8 cellular contexts compared by ENCODE assay signal in genomic region chr2:100104718-100105677, GRCh38. TPM values are rescaled to one million over a fixed set of nuclear protein-coding genes. Genes with fewer than 3 reads are reported as not detected.
DNase-seq lines count a peak whose midpoint lies in the region; ATAC-seq and TF ChIP-seq lines count a peak whose summit lies in the region.

No MANE protein-coding gene starts in this region.

- H3K27me3 Mint-ChIP-seq in activated CD8-positive, alpha-beta T cell treated with anti-CD3 and anti-CD28 coated beads, Interleukin-2, amount 10 ng/mL, durations not matched to agents 7 days and 5 days (ENCODE audit: low read depth), result peaks cover 35% of the 10 kb centered on the region

- TF ChIP-seq CTCF in HEK293 (tag by site-specific recombination; IDR thresholded peaks at IDR 0.05) (no peak), ovary (IDR thresholded peaks at IDR 0.05) (no peak)

- H3K4me3 Mint-ChIP-seq in activated CD8-positive, alpha-beta T cell treated with anti-CD3 and anti-CD28 coated beads, Interleukin-2, amount 10 ng/mL, durations not matched to agents 7 days and 5 days, result peak overlapping the region; percentile 69

- POLR2A ChIA-PET in HEK293 (lab: Yijun Ruan, JAX), result no interaction called here
- POLR2A ChIA-PET in activated CD8-positive, alpha-beta T cell treated with anti-CD3 and anti-CD28 coated beads, Interleukin-2, amount 10 ng/mL, durations not matched to agents 7 days and 5 days (lab: Charles Lee), result interaction anchor here (0.7 kb wide), 1 partner anchor 72 kb away, joined by 3 read pairs; no protein-coding TSS in a partner anchor

- intact Hi-C loops in ovary (cut with DNase I), result loop anchor here in 1 of 4 donors (10.0 kb wide), 1 partner anchor 90 kb away; no protein-coding TSS in a partner anchor

- no peaks in the 10 kb centered on the region for H3K27me3 ChIP-seq in ovary

- H3K4me3 ChIP-seq in HEK293 (ENCODE audit: low read depth, low read length) (peak overlapping the region; percentile 42), ovary (peak overlapping the region; percentile 73)

- no peak overlapping the region for H3K27ac Mint-ChIP-seq in activated CD8-positive, alpha-beta T cell treated with anti-CD3 and anti-CD28 coated beads, Interleukin-2, amount 10 ng/mL, durations not matched to agents 7 days and 5 days

- peak; percentile 79 for ATAC-seq in activated CD8-positive, alpha-beta T cell treated with anti-CD3 and anti-CD28 coated beads, Interleukin-2, amount 10 ng/mL, durations not matched to agents 7 days and 5 days
- no peak for ATAC-seq in GM18870 (IDR thresholded peaks at IDR 0.05; ENCODE audit: unreplicated experiment)

- DNase-seq in Ammon's horn (ENCODE audit: low spot score) (peak; percentile 20), germinal center (ENCODE audit: low spot score) (peak; percentile 61), ovary (peak; percentile 31 to 68 (median 50)), MV-4-11 (lab: John Stamatoyannopoulos, UW) (no peak), epidermal melanocyte (ENCODE audit: insufficient read length, low spot score) (no peak)
- no peak for DNase-seq in activated CD8-positive, alpha-beta T cell treated with anti-CD3 and anti-CD28 coated beads, Interleukin-2, amount 10 ng/mL, durations not matched to agents 7 days and 5 days

- peaks cover 7% of the 10 kb centered on the region for H3K4me1 Mint-ChIP-seq in activated CD8-positive, alpha-beta T cell treated with anti-CD3 and anti-CD28 coated beads, Interleukin-2, amount 10 ng/mL, durations not matched to agents 7 days and 5 days (ENCODE audit: low read depth)

- H3K9me3 ChIP-seq in HEK293 (ENCODE audit: control insufficient read depth, insufficient read depth, low read depth, low read length) (no peaks in the 10 kb centered on the region), ovary (no peaks in the 10 kb centered on the region)

- no peaks in the 10 kb centered on the region for H3K36me3 Mint-ChIP-seq in activated CD8-positive, alpha-beta T cell treated with anti-CD3 and anti-CD28 coated beads, Interleukin-2, amount 10 ng/mL, durations not matched to agents 7 days and 5 days (ENCODE audit: low read depth)

- no peaks in the 10 kb centered on the region for H3K9me3 Mint-ChIP-seq in activated CD8-positive, alpha-beta T cell treated with anti-CD3 and anti-CD28 coated beads, Interleukin-2, amount 10 ng/mL, durations not matched to agents 7 days and 5 days (ENCODE audit: insufficient read depth)

- no peak for TF ChIP-seq EP300 in ovary (IDR thresholded peaks at IDR 0.05)

- CTCF ChIA-PET in HEK293 (lab: Yijun Ruan, JAX), result interaction anchor here (0.7 kb wide), 1 partner anchor 285 kb away, joined by 3 read pairs; no protein-coding TSS in a partner anchor
- CTCF ChIA-PET in activated CD8-positive, alpha-beta T cell treated with anti-CD3 and anti-CD28 coated beads, Interleukin-2, amount 10 ng/mL, durations not matched to agents 7 days and 5 days (lab: Charles Lee), result interaction anchor here (1.3 kb wide), 1 partner anchor 286 kb away, joined by 5 read pairs; no protein-coding TSS in a partner anchor

- TF ChIP-seq POLR2A in ovary (IDR thresholded peaks at IDR 0.05), result no peak

- H3K27ac ChIP-seq in HEK293 (ENCODE audit: extremely low read depth, low read depth, low read length), result peak overlapping the region; percentile 85
- peak overlapping the region; percentile 67 to 71 for H3K27ac ChIP-seq in ovary

- 0 to 1% (median 0%) methylated on average over 15 to 104 of the region's 119 CpGs for WGBS in ovary, 3 donors

- H3K36me3 ChIP-seq in HEK293 (ENCODE audit: control insufficient read depth in 2 of 2, insufficient read depth in 1 of 2, low read length in 2 of 2), result no peaks in the 10 kb centered on the region
- no peaks in the 10 kb centered on the region for H3K36me3 ChIP-seq in ovary

- H3K4me1 ChIP-seq in HEK293 (ENCODE audit: control insufficient read depth, insufficient read depth, low read length), result peaks cover 18% of the 10 kb centered on the region
- H3K4me1 ChIP-seq in ovary (ENCODE audit: insufficient read depth), result peaks cover 7% of the 10 kb centered on the region

TF ChIP-seq in HEK293, 187 proteins besides CTCF, POLR2A, EP300 and RAD21:
- peak; percentile 32; the same call in 1 of the 2 replicates for TF ChIP-seq ZFP69B (tag by site-specific recombination; IDR thresholded peaks at IDR 0.05)
- no peak for TF ChIP-seq ZNF112 (tag by site-specific recombination; IDR thresholded peaks at IDR 0.05)
- TF ChIP-seq BCL11B (tag by site-specific recombination; IDR thresholded peaks at IDR 0.05; ENCODE audit: low read depth), result no peak
- peak; percentile 10; the same call in 1 of the 2 replicates for TF ChIP-seq GLIS1 (tag by site-specific recombination; IDR thresholded peaks at IDR 0.05)
- TF ChIP-seq ZBTB8A (tag by site-specific recombination; IDR thresholded peaks at IDR 0.05), result peak; percentile 74
- TF ChIP-seq ZNF335 (tag by site-specific recombination; conservative IDR thresholded peaks at IDR 0.05), result peak; percentile 65
- peak; percentile 54 for TF ChIP-seq ZBTB26 (tag by site-specific recombination; optimal IDR thresholded peaks at IDR 0.05)

RNA-seq across cellular contexts. Expression of gene AFF3, which starts 37.4 kb away (rescaled TPM):
- total RNA-seq in activated CD8-positive, alpha-beta T cell treated with anti-CD3 and anti-CD28 coated beads, Interleukin-2, amount 10 ng/mL, durations not matched to agents 7 days and 5 days, result 1 to 10 TPM; 7.1 to 7.9 TPM
- 10 to 100 TPM; 16.1 to 40.8 (median 25.9) TPM for total RNA-seq in ovary
- 10 to 100 TPM in 1 of 2 donors, 1 to 10 TPM in 1; 5.9 to 11.2 TPM for polyA plus RNA-seq in ovary

Comparison
In these comparisons a context has a peak if more than half of its experiments do, and no peak if none do; other contexts are left out.
1. DNase-seq: peak in Ammon's horn (single experiment), germinal center (single experiment) and ovary (5 of 5); none in activated CD8-positive, alpha-beta T cell treated with anti-CD3 and anti-CD28 coated beads, Interleukin-2, amount 10 ng/mL, durations not matched to agents 7 days and 5 days (single experiment), MV-4-11 (single experiment) and epidermal melanocyte (single experiment).